Comparison of ENCODE assay signal across 15 cellular contexts in genomic region chr5:110440058-110440457, GRCh38.
A peak's percentile ranks its signal among the peaks of the same experiment; 100 is the strongest.
DNase-seq lines count a peak whose midpoint lies in the region; ATAC-seq and TF ChIP-seq lines count a peak whose summit lies in the region.
"Had no signal": no experiment of that assay in that cellular context is flagged by ENCODE, and none has a peak within 500 bp of the region (broad histone marks: within the 10 kb centered on the region; RNA-seq: fewer than 3 reads in every experiment).

No MANE protein-coding gene starts in this region.

- no peaks in the 10 kb centered on the region for H3K36me3 ChIP-seq in heart right ventricle

- peaks cover 0 to 9% (median 0%) of the 10 kb centered on the region in 9 donors for H3K4me1 ChIP-seq in heart right ventricle

- H3K4me3 ChIP-seq in heart right ventricle, result no peak overlapping the region
- H3K4me3 ChIP-seq: GM12878, GM23338 had no signal

- TF ChIP-seq CTCF in heart right ventricle (IDR thresholded peaks at IDR 0.05), result no peak

- no peak overlapping the region for H3K27ac ChIP-seq in heart right ventricle

- intact Hi-C loops in heart right ventricle (cut with DNase I), result no loop called here
- intact Hi-C loops in cardiac septum (cut with DNase I), result no loop called here

- DNase-seq in heart right ventricle (no peak), cardiac septum (ENCODE audit: low spot score) (no peak), myocyte (ENCODE audit: low read depth) (peak; percentile 8), putamen (ENCODE audit: low spot score) (peak; percentile 3), DMS79 (lab: John Stamatoyannopoulos, UW) (no peak), dermis blood vessel endothelial cell (no peak)
- DNase-seq: Calu3; CD4-positive, alpha-beta memory T cell; COR-L47; DMS53; DND-41; H9 had no signal

- H3K27me3 ChIP-seq in heart right ventricle, result no peaks in the 10 kb centered on the region

- 66 to 67% methylated on average over 2 of the region's 2 CpGs for WGBS in heart right ventricle, 2 donors

- ATAC-seq in heart right ventricle, result peak; percentile 25 to 79 (median 66)
- ATAC-seq: GM12878, HCT116 had no signal

- peaks cover 0 to 19% (median 0%) of the 10 kb centered on the region in 11 donors for H3K9me3 ChIP-seq in heart right ventricle

Comparison
In these comparisons a context has a peak if more than half of its experiments do, and no peak if none do; other contexts are left out.
1. DNase-seq: peak in myocyte (single experiment) and putamen (single experiment); none in heart right ventricle (0 of 2), cardiac septum (single experiment), DMS79 (single experiment) and dermis blood vessel endothelial cell (single experiment).